16 cellular contexts compared by ENCODE assay signal in genomic region chr7:32108651-32109050, GRCh38. TPM values are rescaled to one million over a fixed set of nuclear protein-coding genes. Genes with fewer than 3 reads are reported as not detected.
A peak's percentile ranks its signal among the peaks of the same experiment; 100 is the strongest.
DNase-seq lines count a peak whose midpoint lies in the region; ATAC-seq, FAIRE-seq and TF ChIP-seq lines count a peak whose summit lies in the region.
"Had no signal": no experiment of that assay in that cellular context is flagged by ENCODE, and none has a peak within 500 bp of the region (broad histone marks: within the 10 kb centered on the region; RNA-seq: fewer than 3 reads in every experiment).

No MANE protein-coding gene starts in this region.

- H3K36me3 Mint-ChIP-seq in T-helper 17 cell (ENCODE audit: low read depth), result no peaks in the 10 kb centered on the region
- H3K36me3 Mint-ChIP-seq in activated naive CD8-positive, alpha-beta T cell treated with anti-CD3 and anti-CD28 coated beads for 36 hours, result no peaks in the 10 kb centered on the region
- H3K36me3 Mint-ChIP-seq: CD4-positive, alpha-beta memory T cell had no signal

- H3K9me3 Mint-ChIP-seq in activated naive CD8-positive, alpha-beta T cell treated with anti-CD3 and anti-CD28 coated beads for 36 hours, result peaks cover 18% of the 10 kb centered on the region

- intact Hi-C loops in left ventricle myocardium superior (cut with micrococcal nuclease), result no loop called here

- no peaks in the 10 kb centered on the region for H3K4me1 Mint-ChIP-seq in T-helper 17 cell
- H3K4me1 Mint-ChIP-seq in activated naive CD8-positive, alpha-beta T cell treated with anti-CD3 and anti-CD28 coated beads for 36 hours, result no peaks in the 10 kb centered on the region
- H3K4me1 Mint-ChIP-seq: B cell; CD4-positive, alpha-beta memory T cell had no signal

- DNase-seq in H54 (ENCODE audit: insufficient read length, low spot score) (peak; percentile 49), NCI-H446 treated with DMSO at 0.1 percent for 48 hours (lab: John Stamatoyannopoulos, UW) (peak; percentile 73), cerebellar cortex (ENCODE audit: low spot score) (peak; percentile 39), left ventricle myocardium superior (peak; percentile 43), foreskin melanocyte (no peak), T-helper 17 cell (no peak)
- DNase-seq in activated naive CD8-positive, alpha-beta T cell treated with anti-CD3 and anti-CD28 coated beads for 36 hours, result no peak
- DNase-seq: CD4-positive, alpha-beta memory T cell; H7; IMR-90; Kasumi-1; NCI-H146; NCI-H345; SIG-M5 had no signal

- no peak overlapping the region for H3K27ac Mint-ChIP-seq in T-helper 17 cell
- no peak overlapping the region for H3K27ac Mint-ChIP-seq in activated naive CD8-positive, alpha-beta T cell treated with anti-CD3 and anti-CD28 coated beads for 36 hours
- H3K27ac Mint-ChIP-seq: B cell; CD4-positive, alpha-beta memory T cell had no signal

- H3K9me3 ChIP-seq in T-helper 17 cell (ENCODE audit: control insufficient read depth, low read length, poor library complexity, severe bottlenecking), result no peaks in the 10 kb centered on the region

- ATAC-seq in left ventricle myocardium superior (peak; percentile 99), GM19023 (IDR thresholded peaks at IDR 0.05; ENCODE audit: unreplicated experiment) (no peak), T-helper 17 cell (no peak)

- no peak overlapping the region for H3K4me3 Mint-ChIP-seq in T-helper 17 cell
- H3K4me3 Mint-ChIP-seq in activated naive CD8-positive, alpha-beta T cell treated with anti-CD3 and anti-CD28 coated beads for 36 hours, result no peak overlapping the region
- H3K4me3 Mint-ChIP-seq: B cell had no signal

- peak; percentile 98 for FAIRE-seq in H54 (lab: Jason Lieb, UNC)

- no peak for TF ChIP-seq POLR2A in H54 (IDR thresholded peaks at IDR 0.05; ENCODE audit: low read depth, low read length)

- H3K27me3 Mint-ChIP-seq in T-helper 17 cell, result no peaks in the 10 kb centered on the region
- no peaks in the 10 kb centered on the region for H3K27me3 Mint-ChIP-seq in activated naive CD8-positive, alpha-beta T cell treated with anti-CD3 and anti-CD28 coated beads for 36 hours
- H3K27me3 Mint-ChIP-seq: B cell; CD4-positive, alpha-beta memory T cell had no signal

RNA-seq across cellular contexts. Expression of gene PDE1C, which starts 38.4 kb away (rescaled TPM):
- total RNA-seq in left ventricle myocardium superior, result 192 TPM
- not detected for total RNA-seq in T-helper 17 cell
- total RNA-seq in activated naive CD8-positive, alpha-beta T cell treated with anti-CD3 and anti-CD28 coated beads for 36 hours, result not detected
- total RNA-seq: CD4-positive, alpha-beta memory T cell had no signal

Comparison
In these comparisons a context has a peak if more than half of its experiments do, and no peak if none do; other contexts are left out.
1. DNase-seq: peak in H54 (single experiment), NCI-H446 treated with DMSO at 0.1 percent for 48 hours (single experiment), cerebellar cortex (single experiment) and left ventricle myocardium superior (single experiment); none in foreskin melanocyte (single experiment), T-helper 17 cell (0 of 3) and activated naive CD8-positive, alpha-beta T cell treated with anti-CD3 and anti-CD28 coated beads for 36 hours (single experiment).
2. RNA of gene PDE1C, which starts 38.4 kb away (total RNA-seq): 192 TPM in left ventricle myocardium superior (single experiment); not detected in T-helper 17 cell and not detected in activated naive CD8-positive, alpha-beta T cell treated with anti-CD3 and anti-CD28 coated beads for 36 hours; every median in the first group is over 100 times any median in the second.